9 cellular contexts compared by ENCODE assay signal in the genomic region with DNA sequence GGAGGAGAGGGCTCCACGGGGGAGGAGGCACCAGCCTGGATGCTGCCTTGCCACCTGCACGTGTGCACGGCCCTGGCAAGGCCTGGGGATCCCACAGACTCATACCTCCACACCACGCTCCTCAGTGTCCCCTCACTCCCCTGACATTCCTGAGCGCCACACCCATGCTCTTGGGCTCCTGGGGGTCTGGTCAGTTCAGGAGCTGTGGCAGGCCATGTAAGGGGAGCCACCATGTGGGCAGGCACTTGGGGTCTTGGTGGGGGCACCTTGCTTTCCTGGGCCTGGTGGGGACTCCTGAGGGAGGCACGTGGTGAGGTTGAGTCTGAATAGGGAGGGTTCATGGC. TPM values are rescaled to one million over a fixed set of nuclear protein-coding genes. Genes with fewer than 3 reads are reported as not detected.
DNase-seq lines count a peak whose midpoint lies in the region; ATAC-seq and TF ChIP-seq lines count a peak whose summit lies in the region.
"Had no signal": no experiment of that assay in that cellular context is flagged by ENCODE, and none has a peak within 500 bp of the region (broad histone marks: within the 10 kb centered on the region; RNA-seq: fewer than 3 reads in every experiment).

No MANE protein-coding gene starts in this region.

- H3K27me3 ChIP-seq in IMR-90 (ENCODE audit: control insufficient read depth, insufficient read depth, low read length) (no peaks in the 10 kb centered on the region), mucosa of rectum (ENCODE audit: control insufficient read depth in 2 of 2, insufficient read depth in 2 of 2, low read length in 2 of 2) (no peaks in the 10 kb centered on the region), testis (no peaks in the 10 kb centered on the region)

- no peak for DNase-seq in IMR-90
- no peak for DNase-seq in testis
- no peak for DNase-seq in DMS79 treated with DMSO at 0.1 percent for 48 hours (lab: John Stamatoyannopoulos, UW)
- DNase-seq in NCI-H524 (lab: John Stamatoyannopoulos, UW) = no peak
- DNase-seq in NCI-H2227 treated with DMSO at 0.1 percent for 48 hours (lab: John Stamatoyannopoulos, UW) = no peak
- DNase-seq: activated CD4-positive, alpha-beta T cell treated with anti-CD3 and anti-CD28 coated beads for 4 hours had no signal

- H3K27ac Mint-ChIP-seq in brain = peak overlapping the region in 3 of 5 experiments; percentile 33 to 81 (median 58)
- H3K27ac Mint-ChIP-seq: activated naive CD8-positive, alpha-beta T cell had no signal

- intact Hi-C loops in IMR-90 (cut with micrococcal nuclease) = no loop called here
- intact Hi-C loops in testis (cut with DNase I; ENCODE audit: low total_unique reads) = no loop called here

- CTCF ChIA-PET in IMR-90 (lab: Yijun Ruan, JAX) = no interaction called here

- H2BK15ac ChIP-seq in IMR-90 (ENCODE audit: low read depth, low read length) = no peak overlapping the region

- dilution Hi-C loops in IMR-90 (cut with HindIII; ENCODE audit: low sequenced_read_pairs, unreplicated experiment) = no loop called here

- H3K27ac ChIP-seq in IMR-90 (ENCODE audit: insufficient read depth, low read length) (peak overlapping the region; percentile 74), mucosa of rectum (ENCODE audit: low read depth in 2 of 2, low read length in 2 of 2) (peak overlapping the region; percentile 44 to 63), testis (peak overlapping the region; percentile 91 to 93)

- H3K4me1 ChIP-seq in IMR-90 (ENCODE audit: control insufficient read depth, insufficient read depth, low read length) (peaks cover 23% of the 10 kb centered on the region), mucosa of rectum (ENCODE audit: control insufficient read depth in 2 of 2, insufficient read depth in 2 of 2, low read length in 2 of 2) (peaks cover 0 to 4% of the 10 kb centered on the region in 2 donors), testis (peaks cover 58% of the 10 kb centered on the region)

- H3K4me3 Mint-ChIP-seq in brain = no peak overlapping the region
- H3K4me3 Mint-ChIP-seq: activated naive CD8-positive, alpha-beta T cell had no signal

- no peak overlapping the region for H2BK20ac ChIP-seq in IMR-90 (ENCODE audit: low read depth, low read length)

- POLR2A ChIA-PET in IMR-90 (lab: Charles Lee; ENCODE audit: unreplicated experiment) = no interaction called here

- H3K4me3 ChIP-seq in IMR-90 (ENCODE audit: insufficient read depth, low read depth, low read length) (no peak overlapping the region), mucosa of rectum (ENCODE audit: low read length in 2 of 2) (no peak overlapping the region), testis (peak overlapping the region in 1 of 2 donors; percentile 31)

- no TSS peak for BruUV-seq in IMR-90 (replicated peaks; lab: Mats Ljungman, UMichigan)

- H2AK9ac ChIP-seq in IMR-90 (replicated peaks; ENCODE audit: low read depth, low read length, poor library complexity) = peak overlapping the region; percentile 95

- peak overlapping the region; percentile 2; the same call in 1 of the 2 replicates for H3K4me2 ChIP-seq in IMR-90 (ENCODE audit: low read depth, low read length)

- H3K23ac ChIP-seq in IMR-90 (ENCODE audit: low read depth, low read length) = peak overlapping the region; percentile 12; the same call in 1 of the 2 replicates

- H3K4ac ChIP-seq in IMR-90 (ENCODE audit: low read depth, low read length) = peak overlapping the region; percentile 68

- peak overlapping the region; percentile 14 for H4K5ac ChIP-seq in IMR-90 (ENCODE audit: low read depth, low read length)

- no peak overlapping the region; the same call in 1 of the 2 replicates for H2BK120ac ChIP-seq in IMR-90 (ENCODE audit: low read depth, low read length)

- peak overlapping the region; percentile 76 for H2AK5ac ChIP-seq in IMR-90 (ENCODE audit: low read depth, low read length)

- H4K20me1 ChIP-seq in IMR-90 (ENCODE audit: insufficient read depth, low read length) = peaks cover 17% of the 10 kb centered on the region

- in situ Hi-C loops in IMR-90 (cut with MboI; ENCODE audit: low sequenced_read_pairs) = no loop called here

- no peaks in the 10 kb centered on the region for H3K27me3 Mint-ChIP-seq in brain
- H3K27me3 Mint-ChIP-seq: activated naive CD8-positive, alpha-beta T cell had no signal

- H3K9ac ChIP-seq in IMR-90 (ENCODE audit: low read depth, low read length) (peak overlapping the region; percentile 13), mucosa of rectum (ENCODE audit: low read depth in 1 of 2, low read length in 2 of 2) (no peak overlapping the region)

- H3K9me1 ChIP-seq in IMR-90 (ENCODE audit: insufficient read depth, low read length) = peaks cover 14% of the 10 kb centered on the region

- no peak for TF ChIP-seq CTCF in IMR-90 (conservative IDR thresholded peaks at IDR 0.05; ENCODE audit: low read depth, low read length)
- TF ChIP-seq CTCF in brain (conservative IDR thresholded peaks at IDR 0.05) = no peak
- no peak for TF ChIP-seq CTCF in testis (IDR thresholded peaks at IDR 0.05)

- peak; percentile 6; the same call in 1 of the 2 replicates for ATAC-seq in IMR-90 (ENCODE audit: low read depth)

- WGBS in IMR-90 (ENCODE audit: extremely low coverage in 2 of 2, insufficient read length in 1 of 2), 2 experiments = 75% methylated on average over 1 of the region's 6 CpGs; no CpG with 5 or more reads in 1 of the 2 experiments
- 33 to 59% methylated on average over 4 to 5 of the region's 6 CpGs for WGBS in testis, 2 donors

- no peak overlapping the region; the same call in 1 of the 2 replicates for H3K18ac ChIP-seq in IMR-90 (ENCODE audit: low read depth, low read length)

- peak overlapping the region; percentile 60; the same call in 1 of the 2 replicates for H4K91ac ChIP-seq in IMR-90 (ENCODE audit: insufficient read depth, low read depth, low read length)

- TF ChIP-seq RAD21 in IMR-90 (IDR thresholded peaks at IDR 0.05; ENCODE audit: low read length) = no peak

- peak overlapping the region; percentile 78 for H2AFZ ChIP-seq in IMR-90 (replicated peaks; ENCODE audit: low read length, poor library complexity)

- H3K56ac ChIP-seq in IMR-90 (ENCODE audit: extremely low read depth, insufficient read depth, low read length) = no peak overlapping the region

- TF ChIP-seq POLR2A in IMR-90 (IDR thresholded peaks at IDR 0.05; ENCODE audit: low read depth, low read length) = no peak
- no peak for TF ChIP-seq POLR2A in testis (IDR thresholded peaks at IDR 0.05)

- H3K14ac ChIP-seq in IMR-90 (replicated peaks; ENCODE audit: low read depth, low read length) = peak overlapping the region; percentile 26; the same call in 1 of the 2 replicates

- H3K4me1 Mint-ChIP-seq in brain = no peaks in the 10 kb centered on the region

- H3K9me3 ChIP-seq in IMR-90 (ENCODE audit: control insufficient read depth, insufficient read depth, low read length) = no peaks in the 10 kb centered on the region
- H3K9me3 ChIP-seq in mucosa of rectum (ENCODE audit: control insufficient read depth in 2 of 2, low read length in 2 of 2) = no peaks in the 10 kb centered on the region
- no peaks in the 10 kb centered on the region for H3K9me3 ChIP-seq in testis

- H3K36me3 ChIP-seq in IMR-90 (ENCODE audit: control insufficient read depth, insufficient read depth, low read length) = peaks cover 8% of the 10 kb centered on the region
- H3K36me3 ChIP-seq in mucosa of rectum (ENCODE audit: control insufficient read depth in 2 of 2, insufficient read depth in 2 of 2, low read length in 2 of 2) = peaks cover 11 to 12% of the 10 kb centered on the region in 2 donors
- H3K36me3 ChIP-seq in testis (ENCODE audit: low read depth, missing control alignments) = no peaks in the 10 kb centered on the region

- H2BK5ac ChIP-seq in IMR-90 (ENCODE audit: low read depth, low read length, poor library complexity, severe bottlenecking) = peak overlapping the region; percentile 56

- peaks cover 12 to 53% of the 10 kb centered on the region in 2 experiments for H3K79me1 ChIP-seq in IMR-90 (ENCODE audit: low read depth in 1 of 2, low read length in 2 of 2)

- H4K8ac ChIP-seq in IMR-90 (ENCODE audit: low read depth in 2 of 2, low read length in 2 of 2) = peak overlapping the region; percentile 44 to 71; a peak in 3 of 4 replicates

- no peaks in the 10 kb centered on the region for H3K36me3 Mint-ChIP-seq in brain
- H3K36me3 Mint-ChIP-seq: activated naive CD8-positive, alpha-beta T cell had no signal

- no peaks in the 10 kb centered on the region for H3K9me3 Mint-ChIP-seq in brain

RNA-seq across cellular contexts. Expression of a gene that starts 1.4 kb away (rescaled TPM):
- total RNA-seq in IMR-90 (2012; rRNA removed) = 1.1 and 1.4 TPM in 2 replicates
- polyA plus RNA-seq in IMR-90 (2012; rRNA removed) = 1.7 and 2.6 TPM in 2 replicates
- polyA plus RNA-seq in IMR-90 (2012; cell fraction: cytosol; rRNA removed) = 1.5 and 2.6 TPM in 2 replicates
- 2.1 and 4.8 TPM in 2 replicates for polyA plus RNA-seq in IMR-90 (2012; cell fraction: nucleus; rRNA removed; ENCODE audit: low replicate concordance)
- 22.7 TPM for polyA plus RNA-seq in brain (ENCODE audit: insufficient read depth, low read depth, low replicate concordance)
- 1 to 10 TPM; 2.0 to 4.2 TPM for total RNA-seq in testis
- 2.6 TPM for polyA plus RNA-seq in testis (ENCODE audit: insufficient read depth, low read depth, low replicate concordance)

RNA-seq across cellular contexts. Expression of a gene that starts 11.1 kb away (rescaled TPM):
- total RNA-seq in IMR-90 (2012; rRNA removed) = 465 and 524 TPM in 2 replicates
- polyA plus RNA-seq in IMR-90 (2012; rRNA removed) = 548 and 630 TPM in 2 replicates
- 522 and 1,067 TPM in 2 replicates for polyA plus RNA-seq in IMR-90 (2012; cell fraction: cytosol; rRNA removed)
- polyA plus RNA-seq in IMR-90 (2012; cell fraction: nucleus; rRNA removed; ENCODE audit: low replicate concordance) = 571 and 1,090 TPM in 2 replicates
- 402 TPM for polyA plus RNA-seq in brain (ENCODE audit: insufficient read depth, low read depth, low replicate concordance)
- 100 to 1,000 TPM; 298 to 343 TPM for total RNA-seq in testis
- polyA plus RNA-seq in testis (ENCODE audit: insufficient read depth, low read depth, low replicate concordance) = 236 TPM

RNA-seq across cellular contexts. Expression of a gene that starts 14.5 kb away (rescaled TPM):
- total RNA-seq in IMR-90 (2012; rRNA removed) (1.7 and 2.0 TPM in 2 replicates), testis (10 to 100 TPM; 16.0 to 23.2 TPM)
- polyA plus RNA-seq in IMR-90 (2012; rRNA removed) (2.6 TPM in 2 replicates), brain (ENCODE audit: insufficient read depth, low read depth, low replicate concordance) (5.8 TPM), testis (ENCODE audit: insufficient read depth, low read depth, low replicate concordance) (21.0 TPM)
- 3.8 and 4.0 TPM in 2 replicates for polyA plus RNA-seq in IMR-90 (2012; cell fraction: cytosol; rRNA removed)
- 4.9 and 9.5 TPM in 2 replicates for polyA plus RNA-seq in IMR-90 (2012; cell fraction: nucleus; rRNA removed; ENCODE audit: low replicate concordance)

RNA-seq across cellular contexts. Expression of a gene that starts 42.0 kb away (rescaled TPM):
- 48.9 TPM in 2 replicates for total RNA-seq in IMR-90 (2012; rRNA removed)
- polyA plus RNA-seq in IMR-90 (2012; rRNA removed) = 95.4 and 121 TPM in 2 replicates
- 115 and 152 TPM in 2 replicates for polyA plus RNA-seq in IMR-90 (2012; cell fraction: cytosol; rRNA removed)
- 146 and 244 TPM in 2 replicates for polyA plus RNA-seq in IMR-90 (2012; cell fraction: nucleus; rRNA removed; ENCODE audit: low replicate concordance)
- polyA plus RNA-seq in brain (ENCODE audit: insufficient read depth, low read depth, low replicate concordance) = 153 TPM
- total RNA-seq in testis = 100 to 1,000 TPM; 102 to 121 TPM
- polyA plus RNA-seq in testis (ENCODE audit: insufficient read depth, low read depth, low replicate concordance) = 63.1 TPM

RNA-seq across cellular contexts. Expression of a gene that starts 48.0 kb away (rescaled TPM):
- total RNA-seq in IMR-90 (2012; rRNA removed) = 4.3 and 4.7 TPM in 2 replicates
- 13.0 and 15.4 TPM in 2 replicates for polyA plus RNA-seq in IMR-90 (2012; rRNA removed)
- polyA plus RNA-seq in IMR-90 (2012; cell fraction: cytosol; rRNA removed) = 20.6 and 27.3 TPM in 2 replicates
- polyA plus RNA-seq in IMR-90 (2012; cell fraction: nucleus; rRNA removed; ENCODE audit: low replicate concordance) = 46.8 and 78.0 TPM in 2 replicates
- polyA plus RNA-seq in brain (ENCODE audit: insufficient read depth, low read depth, low replicate concordance) = 16.3 TPM
- total RNA-seq in testis = 10 to 100 TPM; 19.4 to 25.0 TPM
- polyA plus RNA-seq in testis (ENCODE audit: insufficient read depth, low read depth, low replicate concordance) = 11.3 TPM
